2 cellular contexts compared by ENCODE assay signal in the genomic region with DNA sequence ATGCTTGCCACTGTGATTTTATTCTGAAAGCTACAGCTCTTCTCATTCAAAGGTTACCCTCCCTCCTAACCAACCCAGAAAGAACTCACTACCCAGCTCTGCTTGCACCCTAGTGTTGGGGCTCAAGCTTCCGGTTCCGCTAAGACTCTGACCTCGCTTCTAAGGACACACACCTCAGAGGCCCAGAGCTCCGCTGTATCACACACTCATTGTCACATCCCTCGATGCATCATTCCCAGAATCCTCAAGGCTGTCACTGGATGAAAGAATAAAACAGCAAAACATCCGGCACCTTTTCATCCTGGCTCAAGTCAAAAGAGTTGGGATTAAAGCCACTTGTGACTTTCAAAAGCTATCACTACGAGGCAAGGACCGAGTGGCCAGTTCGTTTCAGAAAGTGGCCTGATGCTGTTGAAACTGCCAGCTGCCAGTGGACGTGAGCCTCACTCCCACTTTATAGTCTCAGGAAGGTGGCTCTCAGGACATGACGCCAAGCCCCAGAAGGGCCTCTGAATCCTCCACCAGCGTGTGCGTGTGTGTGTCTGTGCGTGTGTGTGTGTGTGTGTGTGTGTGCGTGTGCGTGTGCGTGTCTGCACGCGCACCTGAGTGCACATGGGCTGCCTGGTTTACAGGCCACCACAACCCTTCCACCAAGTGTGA.
TF ChIP-seq lines count a peak whose summit lies in the region.

No MANE protein-coding gene starts in this region.

TF ChIP-seq in SK-N-SH, 30 proteins besides CTCF, POLR2A, EP300 and RAD21 (continued from another document):
- TF ChIP-seq RFX5 (IDR thresholded peaks at IDR 0.05; ENCODE audit: low read length) = no peak
- no peak for TF ChIP-seq ELF1 (IDR thresholded peaks at IDR 0.05)

TF ChIP-seq in SK-N-SH treated with all-trans-retinoic acid at 6 μM for 48 hours, 23 proteins besides CTCF, POLR2A, EP300 and RAD21 (continued from another document):
- TF ChIP-seq, protein P1, sequence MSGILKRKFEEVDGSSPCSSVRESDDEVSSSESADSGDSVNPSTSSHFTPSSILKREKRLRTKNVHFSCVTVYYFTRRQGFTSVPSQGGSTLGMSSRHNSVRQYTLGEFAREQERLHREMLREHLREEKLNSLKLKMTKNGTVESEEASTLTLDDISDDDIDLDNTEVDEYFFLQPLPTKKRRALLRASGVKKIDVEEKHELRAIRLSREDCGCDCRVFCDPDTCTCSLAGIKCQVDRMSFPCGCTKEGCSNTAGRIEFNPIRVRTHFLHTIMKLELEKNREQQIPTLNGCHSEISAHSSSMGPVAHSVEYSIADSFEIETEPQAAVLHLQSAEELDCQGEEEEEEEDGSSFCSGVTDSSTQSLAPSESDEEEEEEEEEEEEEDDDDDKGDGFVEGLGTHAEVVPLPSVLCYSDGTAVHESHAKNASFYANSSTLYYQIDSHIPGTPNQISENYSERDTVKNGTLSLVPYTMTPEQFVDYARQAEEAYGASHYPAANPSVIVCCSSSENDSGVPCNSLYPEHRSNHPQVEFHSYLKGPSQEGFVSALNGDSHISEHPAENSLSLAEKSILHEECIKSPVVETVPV (CRISPR knock-in tag; IDR thresholded peaks at IDR 0.05) = no peak
- TF ChIP-seq, protein P2, sequence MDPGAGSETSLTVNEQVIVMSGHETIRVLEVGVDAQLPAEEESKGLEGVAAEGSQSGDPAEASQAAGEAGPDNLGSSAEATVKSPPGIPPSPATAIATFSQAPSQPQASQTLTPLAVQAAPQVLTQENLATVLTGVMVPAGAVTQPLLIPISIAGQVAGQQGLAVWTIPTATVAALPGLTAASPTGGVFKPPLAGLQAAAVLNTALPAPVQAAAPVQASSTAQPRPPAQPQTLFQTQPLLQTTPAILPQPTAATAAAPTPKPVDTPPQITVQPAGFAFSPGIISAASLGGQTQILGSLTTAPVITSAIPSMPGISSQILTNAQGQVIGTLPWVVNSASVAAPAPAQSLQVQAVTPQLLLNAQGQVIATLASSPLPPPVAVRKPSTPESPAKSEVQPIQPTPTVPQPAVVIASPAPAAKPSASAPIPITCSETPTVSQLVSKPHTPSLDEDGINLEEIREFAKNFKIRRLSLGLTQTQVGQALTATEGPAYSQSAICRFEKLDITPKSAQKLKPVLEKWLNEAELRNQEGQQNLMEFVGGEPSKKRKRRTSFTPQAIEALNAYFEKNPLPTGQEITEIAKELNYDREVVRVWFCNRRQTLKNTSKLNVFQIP (CRISPR knock-in tag; IDR thresholded peaks at IDR 0.05; ENCODE audit: borderline replicate concordance, low read depth) = no peak
- no peak for TF ChIP-seq ZFP30 (CRISPR knock-in tag; IDR thresholded peaks at IDR 0.05)
- no peak for TF ChIP-seq ZNF70 (CRISPR knock-in tag; IDR thresholded peaks at IDR 0.05)
- no peak for TF ChIP-seq ISL1 (CRISPR knock-in tag; IDR thresholded peaks at IDR 0.05)
- no peak for TF ChIP-seq TCF4 (CRISPR knock-in tag; IDR thresholded peaks at IDR 0.05; ENCODE audit: borderline replicate concordance)
- no peak for TF ChIP-seq ZNF8 (CRISPR knock-in tag; IDR thresholded peaks at IDR 0.05)
- no peak for TF ChIP-seq ZFP3 (CRISPR knock-in tag; IDR thresholded peaks at IDR 0.05)
- no peak for TF ChIP-seq OSR1 (CRISPR knock-in tag; IDR thresholded peaks at IDR 0.05)
- TF ChIP-seq, protein P3, sequence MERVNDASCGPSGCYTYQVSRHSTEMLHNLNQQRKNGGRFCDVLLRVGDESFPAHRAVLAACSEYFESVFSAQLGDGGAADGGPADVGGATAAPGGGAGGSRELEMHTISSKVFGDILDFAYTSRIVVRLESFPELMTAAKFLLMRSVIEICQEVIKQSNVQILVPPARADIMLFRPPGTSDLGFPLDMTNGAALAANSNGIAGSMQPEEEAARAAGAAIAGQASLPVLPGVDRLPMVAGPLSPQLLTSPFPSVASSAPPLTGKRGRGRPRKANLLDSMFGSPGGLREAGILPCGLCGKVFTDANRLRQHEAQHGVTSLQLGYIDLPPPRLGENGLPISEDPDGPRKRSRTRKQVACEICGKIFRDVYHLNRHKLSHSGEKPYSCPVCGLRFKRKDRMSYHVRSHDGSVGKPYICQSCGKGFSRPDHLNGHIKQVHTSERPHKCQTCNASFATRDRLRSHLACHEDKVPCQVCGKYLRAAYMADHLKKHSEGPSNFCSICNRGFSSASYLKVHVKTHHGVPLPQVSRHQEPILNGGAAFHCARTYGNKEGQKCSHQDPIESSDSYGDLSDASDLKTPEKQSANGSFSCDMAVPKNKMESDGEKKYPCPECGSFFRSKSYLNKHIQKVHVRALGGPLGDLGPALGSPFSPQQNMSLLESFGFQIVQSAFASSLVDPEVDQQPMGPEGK (CRISPR knock-in tag; IDR thresholded peaks at IDR 0.05; ENCODE audit: borderline replicate concordance) = no peak
- no peak for TF ChIP-seq ZC3H10 (CRISPR knock-in tag; IDR thresholded peaks at IDR 0.05)
- TF ChIP-seq, protein P4, sequence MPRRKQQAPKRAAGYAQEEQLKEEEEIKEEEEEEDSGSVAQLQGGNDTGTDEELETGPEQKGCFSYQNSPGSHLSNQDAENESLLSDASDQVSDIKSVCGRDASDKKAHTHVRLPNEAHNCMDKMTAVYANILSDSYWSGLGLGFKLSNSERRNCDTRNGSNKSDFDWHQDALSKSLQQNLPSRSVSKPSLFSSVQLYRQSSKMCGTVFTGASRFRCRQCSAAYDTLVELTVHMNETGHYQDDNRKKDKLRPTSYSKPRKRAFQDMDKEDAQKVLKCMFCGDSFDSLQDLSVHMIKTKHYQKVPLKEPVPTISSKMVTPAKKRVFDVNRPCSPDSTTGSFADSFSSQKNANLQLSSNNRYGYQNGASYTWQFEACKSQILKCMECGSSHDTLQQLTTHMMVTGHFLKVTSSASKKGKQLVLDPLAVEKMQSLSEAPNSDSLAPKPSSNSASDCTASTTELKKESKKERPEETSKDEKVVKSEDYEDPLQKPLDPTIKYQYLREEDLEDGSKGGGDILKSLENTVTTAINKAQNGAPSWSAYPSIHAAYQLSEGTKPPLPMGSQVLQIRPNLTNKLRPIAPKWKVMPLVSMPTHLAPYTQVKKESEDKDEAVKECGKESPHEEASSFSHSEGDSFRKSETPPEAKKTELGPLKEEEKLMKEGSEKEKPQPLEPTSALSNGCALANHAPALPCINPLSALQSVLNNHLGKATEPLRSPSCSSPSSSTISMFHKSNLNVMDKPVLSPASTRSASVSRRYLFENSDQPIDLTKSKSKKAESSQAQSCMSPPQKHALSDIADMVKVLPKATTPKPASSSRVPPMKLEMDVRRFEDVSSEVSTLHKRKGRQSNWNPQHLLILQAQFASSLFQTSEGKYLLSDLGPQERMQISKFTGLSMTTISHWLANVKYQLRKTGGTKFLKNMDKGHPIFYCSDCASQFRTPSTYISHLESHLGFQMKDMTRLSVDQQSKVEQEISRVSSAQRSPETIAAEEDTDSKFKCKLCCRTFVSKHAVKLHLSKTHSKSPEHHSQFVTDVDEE (CRISPR knock-in tag; IDR thresholded peaks at IDR 0.05) = no peak
- TF ChIP-seq BACH2 (CRISPR knock-in tag; IDR thresholded peaks at IDR 0.05; ENCODE audit: borderline replicate concordance) = no peak
TF ChIP-seq in SK-N-SH treated with all-trans-retinoic acid at 6 μM for 48 hours: peak in this region for 0.
